ENCODE assay signal across 20 cellular contexts in genomic region chr9:96084289-96084688, GRCh38.
A peak's percentile ranks its signal among the peaks of the same experiment; 100 is the strongest.
DNase-seq lines count a peak whose midpoint lies in the region; TF ChIP-seq lines count a peak whose summit lies in the region.
"Had no signal": no experiment of that assay in that cellular context is flagged by ENCODE, and none has a peak within 500 bp of the region (broad histone marks: within the 10 kb centered on the region; RNA-seq: fewer than 3 reads in every experiment).

No MANE protein-coding gene starts in this region.

- intact Hi-C loops in lower leg skin (cut with DNase I; ENCODE audit: low total_unique reads) = loop anchor here (10.0 kb wide), 1 partner anchor 1899 kb away; no protein-coding TSS in a partner anchor

- no peak overlapping the region for H3K4me3 ChIP-seq in lower leg skin (ENCODE audit: low read depth, poor library complexity, severe bottlenecking)
- H3K4me3 ChIP-seq: lung, stomach, tibial artery had no signal

- TF ChIP-seq CTCF in lower leg skin (IDR thresholded peaks at IDR 0.05) = no peak

- DNase-seq in GF-D8 (lab: John Stamatoyannopoulos, UW) (peak; percentile 49), MV-4-11 (lab: John Stamatoyannopoulos, UW) (peak; percentile 91), SK-N-DZ (ENCODE audit: low spot score) (peak; percentile 69), left kidney (ENCODE audit: low read depth, low spot score) (peak; percentile 58), mesenteric fat pad (ENCODE audit: low spot score) (no peak), KG1 (lab: John Stamatoyannopoulos, UW) (no peak), lower leg skin (ENCODE audit: low spot score in 2 of 2) (no peak), DMS79 (lab: John Stamatoyannopoulos, UW) (no peak)
- DNase-seq: activated CD4-positive, alpha-beta T cell treated with anti-CD3 and anti-CD28 coated beads, Interleukin-2, amount 50 U/mL, for 4 hours; aorta; HFFc6; kidney; NCI-H1092 treated with DMSO at 0.1 percent for 48 hours; NCI-H187 treated with DMSO at 0.1 percent for 48 hours; PC-3; posterior cingulate gyrus; Right ventricle myocardium superior; stomach; tibial artery had no signal

- no peak for TF ChIP-seq POLR2A in lower leg skin (IDR thresholded peaks at IDR 0.05)

- 75 to 76% methylated on average over 2 of the region's 2 CpGs for WGBS in lower leg skin, 2 donors

Comparison
In these comparisons a context has a peak if more than half of its experiments do, and no peak if none do; other contexts are left out.
1. DNase-seq: peak in GF-D8 (single experiment), MV-4-11 (single experiment), SK-N-DZ (single experiment) and left kidney (single experiment); none in mesenteric fat pad (single experiment), KG1 (single experiment), lower leg skin (0 of 2) and DMS79 (single experiment).